12 cellular contexts compared by ENCODE assay signal in the genomic region with DNA sequence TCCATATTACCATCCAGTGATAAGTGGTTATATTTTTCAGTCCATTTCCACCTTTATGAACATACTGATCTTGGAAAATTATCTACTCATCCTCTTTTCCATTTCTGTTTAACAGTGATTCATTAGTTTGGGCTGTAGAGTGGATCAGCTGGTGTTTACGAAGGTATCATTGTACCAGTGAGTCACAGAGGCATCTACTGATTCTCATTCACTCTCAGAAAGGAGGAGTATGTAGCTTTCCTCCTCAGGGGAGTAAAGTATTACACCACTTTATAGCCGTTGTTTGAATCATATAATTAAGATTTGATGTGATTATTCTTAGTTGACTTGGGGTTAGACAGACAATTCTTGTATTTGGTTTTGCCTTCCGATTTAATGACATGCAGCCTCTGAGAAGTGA.
A peak's percentile ranks its signal among the peaks of the same experiment; 100 is the strongest.
DNase-seq lines count a peak whose midpoint lies in the region; ATAC-seq, FAIRE-seq and TF ChIP-seq lines count a peak whose summit lies in the region.
"Had no signal": no experiment of that assay in that cellular context is flagged by ENCODE, and none has a peak within 500 bp of the region (broad histone marks: within the 10 kb centered on the region; RNA-seq: fewer than 3 reads in every experiment).

No MANE protein-coding gene starts in this region.

- DNase-seq in bronchial epithelial cell (ENCODE audit: low read depth) (peak; percentile 96), NCI-H2081 treated with DMSO at 0.1 percent for 48 hours (lab: John Stamatoyannopoulos, UW) (no peak), NCI-H2227 (lab: John Stamatoyannopoulos, UW; ENCODE audit: unreplicated experiment) (no peak)
- DNase-seq: activated CD4-positive, alpha-beta T cell treated with anti-CD3 and anti-CD28 coated beads, Interleukin-2, amount 10 ng/mL, durations not matched to agents 7 days and 5 days; NCI-H1930; stimulated activated naive CD4-positive, alpha-beta T cell treated with Interleukin-2 at 50 U/mL for 16 hours had no signal

- H3K9me3 ChIP-seq in BLaER1, result no peaks in the 10 kb centered on the region
- H3K9me3 ChIP-seq in mesodermal cell (ENCODE audit: control insufficient read depth, low read length), result no peaks in the 10 kb centered on the region
- H3K9me3 ChIP-seq: esophagus muscularis mucosa had no signal

- ATAC-seq in GM21526 (IDR thresholded peaks at IDR 0.05; ENCODE audit: low FRiP score, unreplicated experiment) (no peak), HG02973 (IDR thresholded peaks at IDR 0.05; ENCODE audit: unreplicated experiment) (no peak)

- H4K20me1 ChIP-seq in BLaER1 (peaks cover 98% of the 10 kb centered on the region), KMS-11 (ENCODE audit: insufficient read depth) (no peaks in the 10 kb centered on the region)

- no peak for FAIRE-seq in bronchial epithelial cell (lab: Jason Lieb, UNC)

- no peaks in the 10 kb centered on the region for H3K27me3 ChIP-seq in BLaER1
- no peaks in the 10 kb centered on the region for H3K27me3 ChIP-seq in KMS-11 (ENCODE audit: insufficient read depth, low read depth)
- no peaks in the 10 kb centered on the region for H3K27me3 ChIP-seq in bronchial epithelial cell (ENCODE audit: control insufficient read depth, insufficient read depth, low read length)
- H3K27me3 ChIP-seq: esophagus muscularis mucosa had no signal

- peak overlapping the region; percentile 59; the same call in 1 of the 2 replicates for H3K4me2 ChIP-seq in BLaER1
- H3K4me2 ChIP-seq in KMS-11, result peak overlapping the region; percentile 96

- peaks cover 87% of the 10 kb centered on the region for H3K79me2 ChIP-seq in KMS-11 (ENCODE audit: insufficient read depth, low read depth)

- no peak overlapping the region for H3K4me3 ChIP-seq in BLaER1
- no peak overlapping the region for H3K4me3 ChIP-seq in KMS-11 (IDR thresholded peaks at IDR 0.05; ENCODE audit: insufficient read depth, low read depth, low read length)
- H3K4me3 ChIP-seq in bronchial epithelial cell (ENCODE audit: low read depth, low read length), result no peak overlapping the region
- no peak overlapping the region for H3K4me3 ChIP-seq in mesodermal cell (ENCODE audit: extremely low read depth, insufficient read depth, low read length, poor library complexity, severe bottlenecking)
- H3K4me3 ChIP-seq: esophagus muscularis mucosa had no signal

- H3K9ac ChIP-seq in BLaER1 (no peak overlapping the region), KMS-11 (no peak overlapping the region)

- peaks cover 68% of the 10 kb centered on the region for H3K4me1 ChIP-seq in BLaER1
- peaks cover 100% of the 10 kb centered on the region for H3K4me1 ChIP-seq in KMS-11 (ENCODE audit: low read depth, poor library complexity, severe bottlenecking)
- peaks cover 21% of the 10 kb centered on the region for H3K4me1 ChIP-seq in mesodermal cell (ENCODE audit: control insufficient read depth, insufficient read depth, low read length, poor library complexity, severe bottlenecking)
- H3K4me1 ChIP-seq: esophagus muscularis mucosa had no signal

- peaks cover 21% of the 10 kb centered on the region for H3K36me3 ChIP-seq in BLaER1
- no peaks in the 10 kb centered on the region for H3K36me3 ChIP-seq in KMS-11 (ENCODE audit: insufficient read depth)
- H3K36me3 ChIP-seq in bronchial epithelial cell (ENCODE audit: control insufficient read depth, insufficient read depth, low read length), result no peaks in the 10 kb centered on the region
- H3K36me3 ChIP-seq in mesodermal cell (ENCODE audit: control insufficient read depth, insufficient read depth, low read length), result peaks cover 6% of the 10 kb centered on the region
- H3K36me3 ChIP-seq: esophagus muscularis mucosa had no signal

- no peak overlapping the region for H2AFZ ChIP-seq in KMS-11 (ENCODE audit: low read depth)

- WGBS in mesodermal cell (ENCODE audit: insufficient coverage in 2 of 2), 2 experiments, result 80% methylated on average over 2 of the region's 3 CpGs; no CpG with 5 or more reads in 1 of the 2 experiments

- TF ChIP-seq CTCF in KMS-11 (conservative IDR thresholded peaks at IDR 0.05; ENCODE audit: low read depth, low read length) (no peak), bronchial epithelial cell (IDR thresholded peaks at IDR 0.05; ENCODE audit: insufficient read depth, low read length, severe bottlenecking) (no peak)

- H3K27ac ChIP-seq in BLaER1 (no peak overlapping the region), KMS-11 (peak overlapping the region; percentile 86), mesodermal cell (ENCODE audit: low read depth, low read length, severe bottlenecking) (peak overlapping the region; percentile 18)
- H3K27ac ChIP-seq: esophagus muscularis mucosa had no signal
